7 cellular contexts compared by ENCODE assay signal in the genomic region with DNA sequence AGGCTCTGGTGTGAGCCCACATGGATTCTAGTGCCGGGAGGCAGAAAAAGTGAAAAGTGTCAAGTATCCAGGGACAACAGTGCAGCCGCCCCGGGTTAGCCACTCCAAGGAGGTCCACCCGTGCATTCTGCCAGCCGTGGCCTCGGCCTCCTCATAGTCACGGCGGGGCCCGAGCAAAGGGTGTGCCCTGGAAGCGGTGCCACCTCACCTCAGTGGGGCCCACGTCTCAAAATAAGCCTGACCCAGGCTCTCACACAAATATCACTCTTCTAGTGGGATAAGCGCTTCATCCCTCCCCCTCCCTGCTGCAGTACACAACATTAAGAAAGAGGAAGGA. TPM values are rescaled to one million over a fixed set of nuclear protein-coding genes. Genes with fewer than 3 reads are reported as not detected.
DNase-seq lines count a peak whose midpoint lies in the region; ATAC-seq and TF ChIP-seq lines count a peak whose summit lies in the region.

No MANE protein-coding gene starts in this region.

- no peaks in the 10 kb centered on the region for H3K9me2 ChIP-seq in GM23248 (ENCODE audit: insufficient read depth)

- no peaks in the 10 kb centered on the region for H3K4me1 Mint-ChIP-seq in T-helper 2 cell treated with Interferon-gamma antibody and Interleukin-4, amounts not matched to agents 5 μg/mL and 100 μg/mL, for 36 hours (ENCODE audit: low read depth)

- H3K36me3 ChIP-seq in GM23248 (ENCODE audit: low read depth): no peaks in the 10 kb centered on the region
- H3K36me3 ChIP-seq in heart left ventricle: no peaks in the 10 kb centered on the region

- peaks cover 33% of the 10 kb centered on the region for H3K27me3 Mint-ChIP-seq in T-helper 2 cell treated with Interferon-gamma antibody and Interleukin-4, amounts not matched to agents 5 μg/mL and 100 μg/mL, for 36 hours (ENCODE audit: low read depth)

- ATAC-seq in heart left ventricle (peak; percentile 51 to 69 (median 54)), sciatic nerve (peak; percentile 71), GM21528 (IDR thresholded peaks at IDR 0.05; ENCODE audit: low FRiP score, unreplicated experiment) (no peak), GM19023 (IDR thresholded peaks at IDR 0.05; ENCODE audit: unreplicated experiment) (no peak), GM19397 (IDR thresholded peaks at IDR 0.05; ENCODE audit: unreplicated experiment) (no peak)

- peak overlapping the region; percentile 58 for H3K4me2 ChIP-seq in GM23248 (ENCODE audit: unreplicated experiment)

- H3K9me3 ChIP-seq in GM23248 (ENCODE audit: low read depth) (no peaks in the 10 kb centered on the region), heart left ventricle (no peaks in the 10 kb centered on the region)

- H3K27ac Mint-ChIP-seq in T-helper 2 cell treated with Interferon-gamma antibody and Interleukin-4, amounts not matched to agents 5 μg/mL and 100 μg/mL, for 36 hours: no peak overlapping the region

- H3K4me3 ChIP-seq in GM23248 (peak overlapping the region; percentile 54), heart left ventricle (peak overlapping the region; percentile 37 to 82 (median 62))

- no peaks in the 10 kb centered on the region for H3F3A ChIP-seq in GM23248 (ENCODE audit: insufficient read depth)

- H2AFZ ChIP-seq in GM23248: peak overlapping the region; percentile 66

- H3K36me3 Mint-ChIP-seq in T-helper 2 cell treated with Interferon-gamma antibody and Interleukin-4, amounts not matched to agents 5 μg/mL and 100 μg/mL, for 36 hours (ENCODE audit: low read depth): no peaks in the 10 kb centered on the region

- no peaks in the 10 kb centered on the region for H4K20me1 ChIP-seq in GM23248 (ENCODE audit: insufficient read depth)

- WGBS in GM23248 (ENCODE audit: low coverage in 1 of 2, low lambda C conversion rate in 2 of 2, missing lambda C conversion rate in 2 of 2), 2 experiments: 1 to 10% methylated on average over 2 to 12 of the region's 12 CpGs
- 1 to 34% (median 13%) methylated on average over 12 of the region's 12 CpGs for WGBS in heart left ventricle, 4 donors

- H3K79me2 ChIP-seq in GM23248 (ENCODE audit: insufficient read depth): no peaks in the 10 kb centered on the region

- TF ChIP-seq CTCF in heart left ventricle (IDR thresholded peaks at IDR 0.05): no peak

- H3K4me1 ChIP-seq in GM23248 (ENCODE audit: insufficient read depth) (no peaks in the 10 kb centered on the region), heart left ventricle (peaks cover 0 to 4% (median 0%) of the 10 kb centered on the region in 12 donors)

- H3K4me3 Mint-ChIP-seq in T-helper 2 cell treated with Interferon-gamma antibody and Interleukin-4, amounts not matched to agents 5 μg/mL and 100 μg/mL, for 36 hours: peak overlapping the region; percentile 52

- no peaks in the 10 kb centered on the region for H3K9me3 Mint-ChIP-seq in T-helper 2 cell treated with Interferon-gamma antibody and Interleukin-4, amounts not matched to agents 5 μg/mL and 100 μg/mL, for 36 hours

- H3K27me3 ChIP-seq in GM23248 (replicated peaks; ENCODE audit: insufficient read depth) (0 out of 2 replicates have a peak, but pooled peaks cover 5% of the 10 kb centered on the region), heart left ventricle (peaks cover 0 to 11% (median 0%) of the 10 kb centered on the region in 9 donors)

- no peak for TF ChIP-seq POLR2A in heart left ventricle (IDR thresholded peaks at IDR 0.05)

- H3K27ac ChIP-seq in GM23248: no peak overlapping the region
- H3K27ac ChIP-seq in heart left ventricle: peak overlapping the region in 11 of 12 donors; percentile 47 to 86 (median 77)

- DNase-seq in GM23248 (peak; percentile 9), heart left ventricle (peak in 3 of 5 donors; percentile 33 to 56 (median 44)), sciatic nerve (ENCODE audit: low spot score) (no peak)
- no peak for DNase-seq in T-helper 2 cell treated with Interferon-gamma antibody and Interleukin-4, amounts not matched to agents 5 μg/mL and 100 μg/mL, for 36 hours (ENCODE audit: low spot score)

- intact Hi-C loops in heart left ventricle (cut with DNase I) (loop anchor here in 2 of 10 donors (2.0 to 5.0 kb wide), 2 partner anchors 72 to 115 kb away; no protein-coding TSS in a partner anchor), sciatic nerve (cut with DNase I) (no loop called here)

- peak overlapping the region; percentile 56 for H3K9ac ChIP-seq in GM23248

- in situ Hi-C loops in GM23248 (cut with MboI): no loop called here

RNA-seq across cellular contexts. Expression of gene KLHL13, which starts 0.4 kb away (rescaled TPM):
- 0.43 TPM in 1 of 2 replicates, not detected in the other for total RNA-seq in GM23248 (2014; rRNA removed; shearing (Covaris generic))
- polyA plus RNA-seq in GM23248 (2016; fragmentation: Nextera tagmentation; extraction: Ambion mirVana) (0.11 TPM in 1 of 2 replicates, not detected in the other), heart left ventricle (1 to 10 TPM; 3.4 to 3.8 TPM)
- total RNA-seq in heart left ventricle (10 to 100 TPM in 4 of 9 donors, 1 to 10 TPM in 5; 5.9 to 14.2 (median 9.0) TPM), sciatic nerve (8.4 TPM)

Comparison
In these comparisons a context has a peak if more than half of its experiments do, and no peak if none do; other contexts are left out.
1. DNase-seq: peak in GM23248 (single experiment) and heart left ventricle (3 of 5); none in T-helper 2 cell treated with Interferon-gamma antibody and Interleukin-4, amounts not matched to agents 5 μg/mL and 100 μg/mL, for 36 hours (single experiment) and sciatic nerve (single experiment).
2. ATAC-seq: peak in heart left ventricle (4 of 4) and sciatic nerve (single experiment); none in GM21528 (single experiment), GM19023 (single experiment) and GM19397 (single experiment).